18 cellular contexts compared by ENCODE assay signal in genomic region chr13:23673867-23674605, GRCh38.
DNase-seq lines count a peak whose midpoint lies in the region; ATAC-seq, FAIRE-seq and TF ChIP-seq lines count a peak whose summit lies in the region.
"Had no signal": no experiment of that assay in that cellular context is flagged by ENCODE, and none has a peak within 500 bp of the region (broad histone marks: within the 10 kb centered on the region; RNA-seq: fewer than 3 reads in every experiment).

No MANE protein-coding gene starts in this region.

- FAIRE-seq in astrocyte (lab: Jason Lieb, UNC) = no peak
- FAIRE-seq: D721Med, G401.6, kidney, urothelium cell line had no signal

- peak overlapping the region; percentile 48 for H3K4me2 ChIP-seq in astrocyte (ENCODE audit: low read length)

- DNase-seq in right atrium auricular region (ENCODE audit: low spot score) (no peak), Right ventricle myocardium inferior (ENCODE audit: missing footprints) (no peak), astrocyte (ENCODE audit: low read depth) (peak; percentile 28), foreskin keratinocyte (no peak), type B pancreatic cell (ENCODE audit: extremely low spot score, unreplicated experiment) (no peak), NCI-H226 (no peak)
- no peak for DNase-seq in activated naive CD4-positive, alpha-beta T cell (lab: John Stamatoyannopoulos, UW)
- no peak for DNase-seq in activated T-cell treated with anti-CD3 and anti-CD28 coated beads, Interleukin-2, amount 50 U/mL, for 4 hours
- DNase-seq: activated CD4-positive, alpha-beta T cell treated with anti-CD3 and anti-CD28 coated beads, Interleukin-2, amount 10 ng/mL, durations not matched to agents 24 days and 14 days; activated effector memory CD4-positive, alpha-beta T cell treated with anti-CD3 and anti-CD28 coated beads, Interleukin-2, amount 50 U/mL, for 16 hours; endodermal cell; kidney; NCI-H1694 treated with DMSO at 0.1 percent for 48 hours; NCI-H446 treated with DMSO at 0.1 percent for 48 hours had no signal

- H3K27ac Mint-ChIP-seq in astrocyte (ENCODE audit: unreplicated experiment) (peak overlapping the region; percentile 82), type B pancreatic cell (peak overlapping the region; percentile 97)
- H3K27ac Mint-ChIP-seq: activated CD4-positive, alpha-beta T cell treated with anti-CD3 and anti-CD28 coated beads, Interleukin-2, amount 10 ng/mL, durations not matched to agents 24 days and 14 days; endodermal cell had no signal

- no peaks in the 10 kb centered on the region for H3K79me2 ChIP-seq in astrocyte (ENCODE audit: insufficient read depth, low read length)

- H2AFZ ChIP-seq in astrocyte (ENCODE audit: low read depth, low read length) = no peak overlapping the region

- H3K27ac ChIP-seq in right atrium auricular region (peak overlapping the region; percentile 2 to 53), astrocyte (ENCODE audit: low read depth, low read length) (peak overlapping the region; percentile 92), foreskin keratinocyte (peak overlapping the region; percentile 80)
- H3K27ac ChIP-seq: prostate gland had no signal

- intact Hi-C loops in Right ventricle myocardium inferior (cut with DNase I) = no loop called here

- no peaks in the 10 kb centered on the region for H3K9me3 Mint-ChIP-seq in astrocyte (ENCODE audit: unreplicated experiment)
- H3K9me3 Mint-ChIP-seq in type B pancreatic cell = peaks cover 10% of the 10 kb centered on the region
- H3K9me3 Mint-ChIP-seq in activated T-cell treated with anti-CD3 and anti-CD28 coated beads, Interleukin-2, amount 50 U/mL, for 4 hours = no peaks in the 10 kb centered on the region
- H3K9me3 Mint-ChIP-seq: activated CD4-positive, alpha-beta T cell treated with anti-CD3 and anti-CD28 coated beads, Interleukin-2, amount 10 ng/mL, durations not matched to agents 24 days and 14 days had no signal

- H3K9me3 ChIP-seq in right atrium auricular region = no peaks in the 10 kb centered on the region
- no peaks in the 10 kb centered on the region for H3K9me3 ChIP-seq in astrocyte (ENCODE audit: insufficient read depth, low read depth, low read length)
- H3K9me3 ChIP-seq: prostate gland had no signal

- H3K36me3 Mint-ChIP-seq in astrocyte (ENCODE audit: low read depth, unreplicated experiment) = peaks cover 12% of the 10 kb centered on the region
- peaks cover 36% of the 10 kb centered on the region for H3K36me3 Mint-ChIP-seq in type B pancreatic cell
- H3K36me3 Mint-ChIP-seq in activated T-cell treated with anti-CD3 and anti-CD28 coated beads, Interleukin-2, amount 50 U/mL, for 4 hours (ENCODE audit: insufficient read depth) = no peaks in the 10 kb centered on the region

- H3K4me3 Mint-ChIP-seq in astrocyte (ENCODE audit: unreplicated experiment) = no peak overlapping the region
- no peak overlapping the region for H3K4me3 Mint-ChIP-seq in type B pancreatic cell
- H3K4me3 Mint-ChIP-seq in activated T-cell treated with anti-CD3 and anti-CD28 coated beads, Interleukin-2, amount 50 U/mL, for 4 hours = no peak overlapping the region
- H3K4me3 Mint-ChIP-seq: activated CD4-positive, alpha-beta T cell treated with anti-CD3 and anti-CD28 coated beads, Interleukin-2, amount 10 ng/mL, durations not matched to agents 24 days and 14 days; endodermal cell had no signal

- H3K4me1 ChIP-seq in right atrium auricular region (peaks cover 0 to 40% of the 10 kb centered on the region in 2 donors), astrocyte (ENCODE audit: insufficient read depth, low read length) (peaks cover 54% of the 10 kb centered on the region), foreskin keratinocyte (peaks cover 26% of the 10 kb centered on the region)
- H3K4me1 ChIP-seq: prostate gland had no signal

- TF ChIP-seq CTCF in right atrium auricular region (IDR thresholded peaks at IDR 0.05) = no peak
- no peak for TF ChIP-seq CTCF in astrocyte (IDR thresholded peaks at IDR 0.05; ENCODE audit: insufficient read depth, low read depth, low read length)
- TF ChIP-seq CTCF in foreskin keratinocyte (conservative IDR thresholded peaks at IDR 0.05) = no peak
- TF ChIP-seq CTCF in type B pancreatic cell (conservative IDR thresholded peaks at IDR 0.05) = no peak

- H4K20me1 ChIP-seq in astrocyte (ENCODE audit: insufficient read depth, low read length) = no peaks in the 10 kb centered on the region

- ATAC-seq in Right ventricle myocardium inferior (no peak), foreskin keratinocyte (no peak)
- no peak for ATAC-seq in activated T-cell treated with anti-CD3 and anti-CD28 coated beads, Interleukin-2, amount 50 U/mL, for 4 hours

- H3K27me3 Mint-ChIP-seq in astrocyte (ENCODE audit: low read depth, unreplicated experiment) (no peaks in the 10 kb centered on the region), type B pancreatic cell (no peaks in the 10 kb centered on the region)
- peaks cover 5% of the 10 kb centered on the region for H3K27me3 Mint-ChIP-seq in activated T-cell treated with anti-CD3 and anti-CD28 coated beads, Interleukin-2, amount 50 U/mL, for 4 hours (ENCODE audit: low read depth)

- peak overlapping the region; percentile 64 for H3K9ac ChIP-seq in astrocyte (ENCODE audit: low read length)

- no peak overlapping the region for H3K4me3 ChIP-seq in right atrium auricular region
- no peak overlapping the region for H3K4me3 ChIP-seq in astrocyte (ENCODE audit: insufficient read depth, low read depth, low read length)
- H3K4me3 ChIP-seq: prostate gland had no signal

- H3K36me3 ChIP-seq in right atrium auricular region = peaks cover 13% of the 10 kb centered on the region
- peaks cover 3% of the 10 kb centered on the region for H3K36me3 ChIP-seq in astrocyte (ENCODE audit: insufficient read depth, low read length)
- H3K36me3 ChIP-seq: prostate gland had no signal

- H3K4me1 Mint-ChIP-seq in astrocyte (ENCODE audit: low read depth, unreplicated experiment) (peaks cover 35% of the 10 kb centered on the region), type B pancreatic cell (ENCODE audit: unreplicated experiment) (peaks cover 47% of the 10 kb centered on the region)
- H3K4me1 Mint-ChIP-seq in activated T-cell treated with anti-CD3 and anti-CD28 coated beads, Interleukin-2, amount 50 U/mL, for 4 hours (ENCODE audit: low read depth) = peaks cover 2% of the 10 kb centered on the region

- H3K27me3 ChIP-seq in right atrium auricular region = no peaks in the 10 kb centered on the region
- no peaks in the 10 kb centered on the region for H3K27me3 ChIP-seq in astrocyte (ENCODE audit: insufficient read depth, low read length)
- H3K27me3 ChIP-seq in foreskin keratinocyte = no peaks in the 10 kb centered on the region

Comparison
In these comparisons a context has a peak if more than half of its experiments do, and no peak if none do; other contexts are left out.
1. H3K27ac ChIP-seq: peak in every context shown above with its lines; median percentile 92 in astrocyte; 80 in foreskin keratinocyte; 28 in right atrium auricular region.